ENCODE assay signal across 2 cellular contexts in the genomic region with DNA sequence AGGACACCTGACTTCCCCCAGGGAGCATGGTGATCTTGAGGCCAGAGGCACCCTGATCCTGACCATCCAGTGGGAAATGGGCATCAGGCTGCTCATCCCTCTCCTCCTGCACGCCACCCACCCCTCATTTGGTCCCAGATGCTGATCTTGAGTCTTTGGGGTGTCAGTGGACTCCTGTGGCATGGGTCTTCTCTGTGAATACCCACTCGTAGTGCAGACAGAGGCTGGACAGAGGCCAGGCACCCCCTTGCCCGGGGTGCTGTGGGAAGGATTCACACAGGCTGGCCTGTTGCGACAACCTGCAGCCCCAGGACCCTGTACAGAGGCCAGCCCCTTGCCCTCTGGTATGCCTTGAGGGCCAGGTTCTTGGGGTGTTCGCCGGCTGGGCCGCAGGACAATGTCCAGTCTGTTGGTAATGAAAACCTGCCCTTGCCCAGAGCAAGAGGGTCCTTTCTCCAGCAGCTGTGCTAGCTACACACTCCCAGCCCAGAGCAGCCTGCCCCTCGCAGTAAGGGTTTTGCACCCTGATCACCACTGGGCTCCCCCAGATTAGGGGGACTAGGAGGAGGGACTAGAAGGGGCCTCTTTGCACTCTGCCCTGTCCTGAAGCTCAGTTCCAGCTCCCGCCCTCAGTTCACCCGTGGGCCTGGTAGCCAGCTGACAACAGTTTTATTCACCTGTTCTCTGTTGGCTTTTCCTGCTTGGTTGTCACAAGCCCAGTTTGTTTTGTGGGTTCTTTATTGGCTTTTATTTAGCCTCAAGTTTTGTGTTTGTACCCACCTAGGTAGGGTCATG.
TF ChIP-seq lines count a peak whose summit lies in the region.

No MANE protein-coding gene starts in this region.

TF ChIP-seq in IMR-90, 13 proteins besides CTCF, POLR2A, EP300 and RAD21:
- TF ChIP-seq MAFK (IDR thresholded peaks at IDR 0.05; ENCODE audit: low read depth, low read length), result no peak
- TF ChIP-seq, protein P1, sequence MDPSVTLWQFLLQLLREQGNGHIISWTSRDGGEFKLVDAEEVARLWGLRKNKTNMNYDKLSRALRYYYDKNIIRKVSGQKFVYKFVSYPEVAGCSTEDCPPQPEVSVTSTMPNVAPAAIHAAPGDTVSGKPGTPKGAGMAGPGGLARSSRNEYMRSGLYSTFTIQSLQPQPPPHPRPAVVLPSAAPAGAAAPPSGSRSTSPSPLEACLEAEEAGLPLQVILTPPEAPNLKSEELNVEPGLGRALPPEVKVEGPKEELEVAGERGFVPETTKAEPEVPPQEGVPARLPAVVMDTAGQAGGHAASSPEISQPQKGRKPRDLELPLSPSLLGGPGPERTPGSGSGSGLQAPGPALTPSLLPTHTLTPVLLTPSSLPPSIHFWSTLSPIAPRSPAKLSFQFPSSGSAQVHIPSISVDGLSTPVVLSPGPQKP (IDR thresholded peaks at IDR 0.05; ENCODE audit: borderline replicate concordance, low read depth, low read length), result no peak
- TF ChIP-seq, protein P2, sequence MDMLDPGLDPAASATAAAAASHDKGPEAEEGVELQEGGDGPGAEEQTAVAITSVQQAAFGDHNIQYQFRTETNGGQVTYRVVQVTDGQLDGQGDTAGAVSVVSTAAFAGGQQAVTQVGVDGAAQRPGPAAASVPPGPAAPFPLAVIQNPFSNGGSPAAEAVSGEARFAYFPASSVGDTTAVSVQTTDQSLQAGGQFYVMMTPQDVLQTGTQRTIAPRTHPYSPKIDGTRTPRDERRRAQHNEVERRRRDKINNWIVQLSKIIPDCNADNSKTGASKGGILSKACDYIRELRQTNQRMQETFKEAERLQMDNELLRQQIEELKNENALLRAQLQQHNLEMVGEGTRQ (IDR thresholded peaks at IDR 0.05; ENCODE audit: low read depth, low read length), result no peak
- TF ChIP-seq CEBPB (IDR thresholded peaks at IDR 0.05; ENCODE audit: low read depth, low read length), result no peak
- no peak for TF ChIP-seq NFE2L2 (IDR thresholded peaks at IDR 0.05; ENCODE audit: low read depth, low read length)
- no peak for TF ChIP-seq MAZ (IDR thresholded peaks at IDR 0.05; ENCODE audit: borderline replicate concordance, low read depth, low read length)
- no peak for TF ChIP-seq RFX5 (IDR thresholded peaks at IDR 0.05; ENCODE audit: low read depth, low read length)
- TF ChIP-seq BHLHE40 (IDR thresholded peaks at IDR 0.05; ENCODE audit: low read depth, low read length), result no peak
- no peak for TF ChIP-seq FOS (IDR thresholded peaks at IDR 0.05; ENCODE audit: low read depth, low read length)
- no peak for TF ChIP-seq SMC3 (IDR thresholded peaks at IDR 0.05; ENCODE audit: low read depth, low read length)

TF ChIP-seq in liver, 16 proteins besides CTCF, POLR2A, EP300 and RAD21:
- TF ChIP-seq RXRA (IDR thresholded peaks at IDR 0.05), result no peak
- no peak for TF ChIP-seq GABPA (IDR thresholded peaks at IDR 0.05 in 1 of 2, conservative IDR thresholded peaks at IDR 0.05 in 1 of 2)
- TF ChIP-seq FOXA2 (IDR thresholded peaks at IDR 0.05), result no peak
- no peak for TF ChIP-seq TAF1 (conservative IDR thresholded peaks at IDR 0.05)
- TF ChIP-seq, protein P3, sequence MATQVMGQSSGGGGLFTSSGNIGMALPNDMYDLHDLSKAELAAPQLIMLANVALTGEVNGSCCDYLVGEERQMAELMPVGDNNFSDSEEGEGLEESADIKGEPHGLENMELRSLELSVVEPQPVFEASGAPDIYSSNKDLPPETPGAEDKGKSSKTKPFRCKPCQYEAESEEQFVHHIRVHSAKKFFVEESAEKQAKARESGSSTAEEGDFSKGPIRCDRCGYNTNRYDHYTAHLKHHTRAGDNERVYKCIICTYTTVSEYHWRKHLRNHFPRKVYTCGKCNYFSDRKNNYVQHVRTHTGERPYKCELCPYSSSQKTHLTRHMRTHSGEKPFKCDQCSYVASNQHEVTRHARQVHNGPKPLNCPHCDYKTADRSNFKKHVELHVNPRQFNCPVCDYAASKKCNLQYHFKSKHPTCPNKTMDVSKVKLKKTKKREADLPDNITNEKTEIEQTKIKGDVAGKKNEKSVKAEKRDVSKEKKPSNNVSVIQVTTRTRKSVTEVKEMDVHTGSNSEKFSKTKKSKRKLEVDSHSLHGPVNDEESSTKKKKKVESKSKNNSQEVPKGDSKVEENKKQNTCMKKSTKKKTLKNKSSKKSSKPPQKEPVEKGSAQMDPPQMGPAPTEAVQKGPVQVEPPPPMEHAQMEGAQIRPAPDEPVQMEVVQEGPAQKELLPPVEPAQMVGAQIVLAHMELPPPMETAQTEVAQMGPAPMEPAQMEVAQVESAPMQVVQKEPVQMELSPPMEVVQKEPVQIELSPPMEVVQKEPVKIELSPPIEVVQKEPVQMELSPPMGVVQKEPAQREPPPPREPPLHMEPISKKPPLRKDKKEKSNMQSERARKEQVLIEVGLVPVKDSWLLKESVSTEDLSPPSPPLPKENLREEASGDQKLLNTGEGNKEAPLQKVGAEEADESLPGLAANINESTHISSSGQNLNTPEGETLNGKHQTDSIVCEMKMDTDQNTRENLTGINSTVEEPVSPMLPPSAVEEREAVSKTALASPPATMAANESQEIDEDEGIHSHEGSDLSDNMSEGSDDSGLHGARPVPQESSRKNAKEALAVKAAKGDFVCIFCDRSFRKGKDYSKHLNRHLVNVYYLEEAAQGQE (IDR thresholded peaks at IDR 0.05), result no peak
- TF ChIP-seq HNF4A (conservative IDR thresholded peaks at IDR 0.05), result no peak
- TF ChIP-seq HNF4G (IDR thresholded peaks at IDR 0.05), result no peak
- TF ChIP-seq, protein P4, sequence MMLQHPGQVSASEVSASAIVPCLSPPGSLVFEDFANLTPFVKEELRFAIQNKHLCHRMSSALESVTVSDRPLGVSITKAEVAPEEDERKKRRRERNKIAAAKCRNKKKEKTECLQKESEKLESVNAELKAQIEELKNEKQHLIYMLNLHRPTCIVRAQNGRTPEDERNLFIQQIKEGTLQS (IDR thresholded peaks at IDR 0.05), result no peak
